ENCODE assay signal across 8 cellular contexts in the genomic region with DNA sequence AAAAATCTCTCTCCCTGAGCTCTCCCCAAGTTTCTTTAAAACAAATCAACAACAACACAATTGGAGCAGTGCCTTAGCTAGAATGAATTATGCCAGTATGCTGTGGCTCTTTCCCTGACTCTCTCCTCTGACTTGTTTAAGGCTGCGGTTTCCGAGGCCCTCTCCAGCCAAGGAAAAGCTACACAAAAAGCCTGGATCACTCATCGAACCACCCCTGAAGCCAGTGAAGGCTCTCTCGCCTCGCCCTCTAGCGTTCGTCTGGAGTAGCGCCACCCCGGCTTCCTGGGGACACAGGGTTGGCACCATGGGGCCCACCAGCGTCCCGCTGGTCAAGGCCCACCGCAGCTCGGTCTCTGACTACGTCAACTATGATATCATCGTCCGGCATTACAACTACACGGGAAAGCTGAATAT. TPM values are rescaled to one million over a fixed set of nuclear protein-coding genes. Genes with fewer than 3 reads are reported as not detected.
DNase-seq lines count a peak whose midpoint lies in the region; ATAC-seq and TF ChIP-seq lines count a peak whose summit lies in the region.

No MANE protein-coding gene starts in this region.

- CTCF ChIA-PET in activated naive CD4-positive, alpha-beta T cell treated with anti-CD3 and anti-CD28 coated beads, Interleukin-2, amount 10 ng/mL, durations not matched to agents 7 days and 5 days (lab: Charles Lee) = interaction anchor here (0.7 to 5.0 kb wide), 32 partner anchors 9 to 330 kb away, joined by 3 to 104 read pairs (median 5); no protein-coding TSS in a partner anchor

- peaks cover 19% of the 10 kb centered on the region for H3K4me1 ChIP-seq in osteoblast (ENCODE audit: insufficient read depth, low read length)

- ATAC-seq in GM18867 (IDR thresholded peaks at IDR 0.05; ENCODE audit: unreplicated experiment) = peak; percentile 24

- no peaks in the 10 kb centered on the region for H3K79me2 ChIP-seq in osteoblast (ENCODE audit: insufficient read depth, low read length)

- peaks cover 9% of the 10 kb centered on the region for H3K36me3 ChIP-seq in osteoblast (ENCODE audit: insufficient read depth, low read length)

- H3K9me3 Mint-ChIP-seq in activated naive CD4-positive, alpha-beta T cell treated with anti-CD3 and anti-CD28 coated beads, Interleukin-2, amount 10 ng/mL, durations not matched to agents 7 days and 5 days = no peaks in the 10 kb centered on the region

- peaks cover 14% of the 10 kb centered on the region for H3K27me3 Mint-ChIP-seq in activated naive CD4-positive, alpha-beta T cell treated with anti-CD3 and anti-CD28 coated beads, Interleukin-2, amount 10 ng/mL, durations not matched to agents 7 days and 5 days

- peak overlapping the region; percentile 51 for H3K27ac ChIP-seq in osteoblast (ENCODE audit: low read depth, low read length)

- H3K27ac Mint-ChIP-seq in activated naive CD4-positive, alpha-beta T cell treated with anti-CD3 and anti-CD28 coated beads, Interleukin-2, amount 10 ng/mL, durations not matched to agents 7 days and 5 days = peak overlapping the region; percentile 99

- peaks cover 52% of the 10 kb centered on the region for H3K4me1 Mint-ChIP-seq in activated naive CD4-positive, alpha-beta T cell treated with anti-CD3 and anti-CD28 coated beads, Interleukin-2, amount 10 ng/mL, durations not matched to agents 7 days and 5 days

- H3K4me2 ChIP-seq in osteoblast (ENCODE audit: insufficient read depth, low read length) = peak overlapping the region; percentile 99

- TF ChIP-seq CTCF in AG10803 (conservative IDR thresholded peaks at IDR 0.05; ENCODE audit: low read length) (peak; percentile 98), osteoblast (IDR thresholded peaks at IDR 0.05; ENCODE audit: extremely low read depth, low read depth, low read length) (peak; percentile 97)

- H3K27me3 ChIP-seq in osteoblast (ENCODE audit: insufficient read depth, low read length) = no peaks in the 10 kb centered on the region

- H3K36me3 Mint-ChIP-seq in activated naive CD4-positive, alpha-beta T cell treated with anti-CD3 and anti-CD28 coated beads, Interleukin-2, amount 10 ng/mL, durations not matched to agents 7 days and 5 days = peaks cover 78% of the 10 kb centered on the region

- H4K20me1 ChIP-seq in osteoblast (ENCODE audit: insufficient read depth, low read length) = peaks cover 4% of the 10 kb centered on the region

- no peaks in the 10 kb centered on the region for H3K9me3 ChIP-seq in osteoblast (ENCODE audit: low read depth, low read length)

- no peak overlapping the region for H2AFZ ChIP-seq in osteoblast (ENCODE audit: low read length)

- peak overlapping the region; percentile 97 for H3K4me3 Mint-ChIP-seq in activated naive CD4-positive, alpha-beta T cell treated with anti-CD3 and anti-CD28 coated beads, Interleukin-2, amount 10 ng/mL, durations not matched to agents 7 days and 5 days

- H3K4me3 ChIP-seq in AG10803 (ENCODE audit: low read length) = peak overlapping the region; percentile 73
- peak overlapping the region; percentile 85 for H3K4me3 ChIP-seq in osteoblast (ENCODE audit: insufficient read depth, low read length)

- peak; percentile 94 for DNase-seq in AG10803 (ENCODE audit: low read depth)
- peak; percentile 56 for DNase-seq in HuH-7.5 (ENCODE audit: low spot score)
- peak; percentile 70 for DNase-seq in SK-N-DZ (ENCODE audit: low spot score)
- peak; percentile 92 for DNase-seq in activated naive CD4-positive, alpha-beta T cell treated with anti-CD3 and anti-CD28 coated beads, Interleukin-2, amount 10 ng/mL, durations not matched to agents 7 days and 5 days
- peak; percentile 90 for DNase-seq in glomerular visceral epithelial cell (ENCODE audit: extremely low spot score)
- DNase-seq in osteoblast (ENCODE audit: insufficient read length, low spot score, missing footprints) = peak; percentile 94
- peak; percentile 79 for DNase-seq in superior temporal gyrus (ENCODE audit: extremely low spot score)

RNA-seq across cellular contexts. Expression of gene S1PR1, which starts 1.9 kb away (rescaled TPM):
- polyA plus RNA-seq in SK-N-DZ (2014; cell fraction: cytosol; rRNA removed) = not detected in 2 replicates
- 0.16 and 0.17 TPM in 2 replicates for polyA plus RNA-seq in SK-N-DZ (2014; cell fraction: nucleus; rRNA removed)
- total RNA-seq in osteoblast = 25.7 and 27.1 TPM in 2 replicates

Comparison
In these comparisons a context has a peak if more than half of its experiments do, and no peak if none do; other contexts are left out.
1. Peak in every context shown above with its lines: DNase-seq, ATAC-seq, H3K4me3 ChIP-seq and H3K27ac ChIP-seq.